ENCODE assay signal across 8 cellular contexts in the genomic region with DNA sequence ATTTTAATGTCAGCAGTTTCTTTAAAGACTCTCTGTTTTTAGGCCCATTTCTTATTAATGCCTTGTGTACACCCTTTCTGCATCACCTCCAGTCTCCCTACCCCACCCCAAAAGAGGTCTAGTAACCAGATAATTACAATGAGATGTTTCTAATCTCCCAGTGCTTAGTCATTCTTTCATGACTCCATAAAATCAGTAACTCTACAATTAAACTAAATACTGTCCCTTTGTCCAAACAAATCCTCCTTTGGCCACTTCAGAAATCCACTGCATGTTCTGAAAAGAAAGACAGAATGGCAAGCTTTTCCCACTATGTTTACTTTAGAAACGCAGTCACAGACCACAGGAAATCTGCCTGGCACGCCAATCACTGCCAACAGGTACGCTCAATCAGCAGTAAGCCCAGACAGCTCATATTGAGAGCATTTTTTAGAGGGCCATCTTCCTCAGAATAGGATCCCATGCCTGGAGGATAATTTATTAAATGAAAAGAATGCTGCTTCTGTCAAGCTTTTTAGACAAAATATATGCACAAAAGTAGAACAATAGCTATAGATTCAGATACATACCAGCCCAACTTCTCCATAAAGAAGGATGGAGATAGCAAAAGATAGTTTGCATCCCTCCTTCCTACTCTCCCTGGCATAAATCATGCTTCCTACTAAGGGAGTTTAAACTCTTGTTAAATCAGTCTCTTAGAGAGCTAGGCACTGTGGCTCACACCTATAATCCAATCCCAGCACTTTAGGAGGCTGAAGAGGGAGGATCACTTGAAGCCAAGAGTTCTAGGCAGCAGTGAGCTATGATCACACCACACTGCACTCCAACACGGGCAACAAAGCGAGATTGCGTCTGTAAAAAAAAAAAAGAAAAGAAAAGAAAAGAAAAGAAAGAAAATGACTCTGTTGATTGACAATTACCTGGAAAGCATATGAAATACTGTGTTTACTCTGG. TPM values are rescaled to one million over a fixed set of nuclear protein-coding genes. Genes with fewer than 3 reads are reported as not detected.
A peak's percentile ranks its signal among the peaks of the same experiment; 100 is the strongest.
DNase-seq lines count a peak whose midpoint lies in the region; ATAC-seq and TF ChIP-seq lines count a peak whose summit lies in the region.

No MANE protein-coding gene starts in this region.

- intact Hi-C loops in activated CD4-positive, alpha-beta memory T cell treated with anti-CD3 and anti-CD28 coated beads for 36 hours (cut with micrococcal nuclease), result no loop called here

- WGBS in suprapubic skin, result 69% methylated on average over 6 of the region's 6 CpGs

- no peaks in the 10 kb centered on the region for H3K9me3 ChIP-seq in suprapubic skin

- no peak overlapping the region for H3K4me3 Mint-ChIP-seq in activated CD4-positive, alpha-beta memory T cell treated with anti-CD3 and anti-CD28 coated beads for 36 hours

- H3K4me1 ChIP-seq in suprapubic skin, result peaks cover 15% of the 10 kb centered on the region

- peak; percentile 96 for DNase-seq in COLO829 (ENCODE audit: low spot score)
- peak; percentile 42 for DNase-seq in activated CD4-positive, alpha-beta memory T cell treated with anti-CD3 and anti-CD28 coated beads for 36 hours
- DNase-seq in lung microvascular endothelial cell (ENCODE audit: low read depth in 2 of 2), result peak; percentile 45 to 55
- no peak for DNase-seq in suprapubic skin (ENCODE audit: low spot score in 2 of 2)
- DNase-seq in DMS114 treated with DMSO at 0.1 percent for 48 hours (lab: John Stamatoyannopoulos, UW; ENCODE audit: unreplicated experiment), result no peak

- H3K27ac Mint-ChIP-seq in activated CD4-positive, alpha-beta memory T cell treated with anti-CD3 and anti-CD28 coated beads for 36 hours, result peak overlapping the region; percentile 9

- ATAC-seq in HG03039 (IDR thresholded peaks at IDR 0.05; ENCODE audit: unreplicated experiment) (peak; percentile 54), GM21717 (IDR thresholded peaks at IDR 0.05; ENCODE audit: unreplicated experiment) (no peak), HG02981 (IDR thresholded peaks at IDR 0.05; ENCODE audit: unreplicated experiment) (no peak)

- POLR2A ChIA-PET in activated CD4-positive, alpha-beta memory T cell treated with anti-CD3 and anti-CD28 coated beads for 36 hours (lab: Charles Lee), result interaction anchor here (1.3 kb wide), 1 partner anchor 14 kb away, joined by 3 read pairs; no protein-coding TSS in a partner anchor

- CTCF ChIA-PET in activated CD4-positive, alpha-beta memory T cell treated with anti-CD3 and anti-CD28 coated beads for 36 hours (lab: Charles Lee), result interaction anchor here (0.6 to 1.2 kb wide), 2 partner anchors 12 to 104 kb away, joined by 3 read pairs; a partner anchor contains a TSS

- H3K4me3 ChIP-seq in suprapubic skin, result no peak overlapping the region

- H3K36me3 ChIP-seq in suprapubic skin, result no peaks in the 10 kb centered on the region

- peaks cover 5% of the 10 kb centered on the region for H3K9me3 Mint-ChIP-seq in activated CD4-positive, alpha-beta memory T cell treated with anti-CD3 and anti-CD28 coated beads for 36 hours

- peaks cover 21% of the 10 kb centered on the region for H3K36me3 Mint-ChIP-seq in activated CD4-positive, alpha-beta memory T cell treated with anti-CD3 and anti-CD28 coated beads for 36 hours

- TF ChIP-seq EP300 in suprapubic skin (IDR thresholded peaks at IDR 0.05), result no peak

- H3K27me3 ChIP-seq in suprapubic skin, result no peaks in the 10 kb centered on the region

- no peak for TF ChIP-seq CTCF in suprapubic skin (IDR thresholded peaks at IDR 0.05)

- no peak for TF ChIP-seq POLR2A in suprapubic skin (IDR thresholded peaks at IDR 0.05)

- no peaks in the 10 kb centered on the region for H3K27me3 Mint-ChIP-seq in activated CD4-positive, alpha-beta memory T cell treated with anti-CD3 and anti-CD28 coated beads for 36 hours

- peaks cover 33% of the 10 kb centered on the region for H3K4me1 Mint-ChIP-seq in activated CD4-positive, alpha-beta memory T cell treated with anti-CD3 and anti-CD28 coated beads for 36 hours (ENCODE audit: low read depth)

- H3K27ac ChIP-seq in suprapubic skin, result no peak overlapping the region

RNA-seq across cellular contexts. Expression of a gene that starts 14.6 kb away (rescaled TPM):
- total RNA-seq in activated CD4-positive, alpha-beta memory T cell treated with anti-CD3 and anti-CD28 coated beads for 36 hours, result 100 to 1,000 TPM; 122 to 126 TPM
- total RNA-seq in lung microvascular endothelial cell (25.5 and 31.9 TPM in 2 replicates), suprapubic skin (10 to 100 TPM; 53.3 to 99.5 (median 67.6) TPM)

Comparison
In these comparisons a context has a peak if more than half of its experiments do, and no peak if none do; other contexts are left out.
1. DNase-seq: peak in COLO829 (single experiment), activated CD4-positive, alpha-beta memory T cell treated with anti-CD3 and anti-CD28 coated beads for 36 hours (single experiment) and lung microvascular endothelial cell (2 of 2); none in suprapubic skin (0 of 2) and DMS114 treated with DMSO at 0.1 percent for 48 hours (single experiment).